Comparison of ENCODE assay signal across 1 cellular context in genomic region chr1:178740924-178741323, GRCh38.
TF ChIP-seq lines count a peak whose summit lies in the region.

No MANE protein-coding gene starts in this region.

TF ChIP-seq in K562, 482 proteins besides CTCF, POLR2A, EP300 and RAD21:
- TF ChIP-seq ZNF407 (IDR thresholded peaks at IDR 0.05; ENCODE audit: low read depth) (no peak), MCM5 (IDR thresholded peaks at IDR 0.05; ENCODE audit: low read depth) (no peak), RCOR1 (IDR thresholded peaks at IDR 0.05; ENCODE audit: borderline replicate concordance in 1 of 2, low read depth in 2 of 2, low read length in 2 of 2) (no peak), FOXM1 (IDR thresholded peaks at IDR 0.05; ENCODE audit: low read depth) (no peak), FOXM1 (CRISPR knock-in tag; IDR thresholded peaks at IDR 0.05; ENCODE audit: low read depth) (no peak), DPF2 (IDR thresholded peaks at IDR 0.05) (no peak), TCF7L2 (IDR thresholded peaks at IDR 0.05; ENCODE audit: low read depth, low read length) (no peak), ZBTB9 (CRISPR knock-in tag; IDR thresholded peaks at IDR 0.05) (no peak), NFIX (CRISPR knock-in tag; IDR thresholded peaks at IDR 0.05; ENCODE audit: low read depth) (no peak), FOSL1 (tag; conservative IDR thresholded peaks at IDR 0.05) (peak; percentile 32; the same call in 1 of the 2 replicates), TCF3 (CRISPR knock-in tag; IDR thresholded peaks at IDR 0.05) (peak; percentile 76), ZBTB26 (CRISPR knock-in tag; IDR thresholded peaks at IDR 0.05) (no peak), MCM2 (IDR thresholded peaks at IDR 0.05; ENCODE audit: low read depth) (no peak), BRD9 (IDR thresholded peaks at IDR 0.05; ENCODE audit: low read depth, partially characterized antibody) (no peak), FOXA3 (CRISPR knock-in tag; conservative IDR thresholded peaks at IDR 0.05 in 1 of 2, IDR thresholded peaks at IDR 0.05 in 1 of 2) (peak; percentile 97 to 98), ZNF174 (CRISPR knock-in tag; IDR thresholded peaks at IDR 0.05) (no peak), TAL1 (IDR thresholded peaks at IDR 0.05) (peak; percentile 49), SP1 (CRISPR knock-in tag; IDR thresholded peaks at IDR 0.05) (no peak), ZNF311 (CRISPR knock-in tag; IDR thresholded peaks at IDR 0.05) (no peak), ZBTB8A (IDR thresholded peaks at IDR 0.05; ENCODE audit: partially characterized antibody) (no peak), ARID1B (IDR thresholded peaks at IDR 0.05) (peak; percentile 39; the same call in 1 of the 2 replicates), ZNF445 (CRISPR knock-in tag; IDR thresholded peaks at IDR 0.05; ENCODE audit: low read depth) (no peak)
